ENCODE assay signal across 8 cellular contexts in genomic region chr9:94375192-94375591, GRCh38. TPM values are rescaled to one million over a fixed set of nuclear protein-coding genes. Genes with fewer than 3 reads are reported as not detected.
A peak's percentile ranks its signal among the peaks of the same experiment; 100 is the strongest.
DNase-seq lines count a peak whose midpoint lies in the region; ATAC-seq and TF ChIP-seq lines count a peak whose summit lies in the region.
"Not testable (repeated sequence)": the region's sequence is repeated elsewhere in the genome, so short reads cannot be mapped to it uniquely, and the experiment has no call there.

No MANE protein-coding gene starts in this region.

- intact Hi-C loops in transverse colon (cut with DNase I; ENCODE audit: low total_unique reads), result not testable (repeated sequence)

- H3K27ac Mint-ChIP-seq in activated naive CD8-positive, alpha-beta T cell treated with anti-CD3 and anti-CD28 coated beads, Interleukin-2, amount 50 U/mL, for 24 hours, result peak overlapping the region; percentile 89
- H3K27ac Mint-ChIP-seq in nephron progenitor cell, result peak overlapping the region; percentile 36

- H3K27me3 Mint-ChIP-seq in activated naive CD8-positive, alpha-beta T cell treated with anti-CD3 and anti-CD28 coated beads, Interleukin-2, amount 50 U/mL, for 24 hours, result not testable (repeated sequence)
- H3K27me3 Mint-ChIP-seq in nephron progenitor cell (ENCODE audit: low read depth, poor library complexity), result peaks cover 25% of the 10 kb centered on the region

- H3K27me3 ChIP-seq in transverse colon, result not testable (repeated sequence)

- H3K36me3 Mint-ChIP-seq in activated naive CD8-positive, alpha-beta T cell treated with anti-CD3 and anti-CD28 coated beads, Interleukin-2, amount 50 U/mL, for 24 hours (ENCODE audit: low read depth); nephron progenitor cell (ENCODE audit: low read depth): not testable (repeated sequence)

- TF ChIP-seq EP300 in transverse colon (IDR thresholded peaks at IDR 0.05; ENCODE audit: low read depth), result not testable (repeated sequence)

- ATAC-seq in GM21619 (IDR thresholded peaks at IDR 0.05; ENCODE audit: unreplicated experiment) (peak; percentile 53), HG03378 (IDR thresholded peaks at IDR 0.05; ENCODE audit: unreplicated experiment) (peak; percentile 45)
- ATAC-seq in activated naive CD8-positive, alpha-beta T cell treated with anti-CD3 and anti-CD28 coated beads, Interleukin-2, amount 50 U/mL, for 24 hours, result peak; percentile 76

- not testable (repeated sequence) for TF ChIP-seq CTCF in GM10266 (IDR thresholded peaks at IDR 0.05; ENCODE audit: control insufficient read depth, insufficient read depth, low read depth, missing control alignments); nephron progenitor cell (IDR thresholded peaks at IDR 0.05); transverse colon (IDR thresholded peaks at IDR 0.05)

- H3K4me1 ChIP-seq in transverse colon, result not testable (repeated sequence)

- peak overlapping the region; percentile 80 to 92 (median 90) for H3K27ac ChIP-seq in transverse colon

- peaks cover 12% of the 10 kb centered on the region for H3K4me1 Mint-ChIP-seq in activated naive CD8-positive, alpha-beta T cell treated with anti-CD3 and anti-CD28 coated beads, Interleukin-2, amount 50 U/mL, for 24 hours
- not testable (repeated sequence) for H3K4me1 Mint-ChIP-seq in nephron progenitor cell

- peak overlapping the region in 3 of 4 donors; percentile 59 to 69 (median 61) for H3K4me3 ChIP-seq in transverse colon

- TF ChIP-seq POLR2A in transverse colon (IDR thresholded peaks at IDR 0.05), result peak; percentile 47

- not testable (repeated sequence) for H3K36me3 ChIP-seq in transverse colon

- H3K9me3 Mint-ChIP-seq in activated naive CD8-positive, alpha-beta T cell treated with anti-CD3 and anti-CD28 coated beads, Interleukin-2, amount 50 U/mL, for 24 hours; nephron progenitor cell: not testable (repeated sequence)

- 1% methylated on average over 15 of the region's 18 CpGs; no CpG with 5 or more reads in 1 of the 2 donors for WGBS in transverse colon (ENCODE audit: low coverage in 1 of 2), 2 donors

- in situ Hi-C loops in transverse colon (cut with MboI; ENCODE audit: low pct_ligation_motif_present in 1 of 4, low pct_unique_long_range_greater_than_20kb in 1 of 4, low sequenced_read_pairs in 3 of 4), result not testable (repeated sequence)

- peak; percentile 5 for DNase-seq in GM10266 (ENCODE audit: extremely low spot score)
- peak; percentile 7 for DNase-seq in RPMI7951 (ENCODE audit: low read depth)
- peak; percentile 14 for DNase-seq in activated naive CD8-positive, alpha-beta T cell treated with anti-CD3 and anti-CD28 coated beads, Interleukin-2, amount 50 U/mL, for 24 hours
- peak; percentile 38 for DNase-seq in foreskin melanocyte
- DNase-seq in nephron progenitor cell, result not testable (repeated sequence)
- DNase-seq in transverse colon, result peak; percentile 13

- H3K4me3 Mint-ChIP-seq in activated naive CD8-positive, alpha-beta T cell treated with anti-CD3 and anti-CD28 coated beads, Interleukin-2, amount 50 U/mL, for 24 hours, result peak overlapping the region; percentile 87
- H3K4me3 Mint-ChIP-seq in nephron progenitor cell, result peak overlapping the region; percentile 90

- H3K9me3 ChIP-seq in transverse colon, result not testable (repeated sequence)

RNA-seq across cellular contexts. Expression of gene NUTM2F, which starts 46.7 kb away (rescaled TPM):
- total RNA-seq in RPMI7951 (2014; rRNA removed; shearing (Covaris generic)), result not detected in 2 replicates
- total RNA-seq in transverse colon, result not detected
